ENCODE assay signal across 10 cellular contexts in the genomic region with DNA sequence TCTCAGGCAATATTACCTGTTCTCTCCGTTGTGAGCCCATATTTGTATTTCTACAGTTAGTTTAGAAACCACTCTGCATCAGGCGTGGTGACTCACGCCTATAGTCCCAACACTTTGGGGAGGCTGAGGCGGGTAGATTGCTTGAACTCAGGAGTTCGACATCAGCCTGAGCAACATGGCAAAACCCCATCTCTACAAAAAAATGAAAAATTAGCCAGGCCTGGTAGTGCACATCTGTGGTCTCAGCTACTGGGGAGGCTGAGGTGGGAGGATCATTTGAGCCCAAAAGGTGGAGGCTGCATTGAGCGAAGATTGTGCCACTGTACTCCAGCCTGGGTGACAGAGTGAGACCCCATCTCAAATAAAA. TPM values are rescaled to one million over a fixed set of nuclear protein-coding genes. Genes with fewer than 3 reads are reported as not detected.
DNase-seq lines count a peak whose midpoint lies in the region; ATAC-seq and TF ChIP-seq lines count a peak whose summit lies in the region.
"Had no signal": no experiment of that assay in that cellular context is flagged by ENCODE, and none has a peak within 500 bp of the region (broad histone marks: within the 10 kb centered on the region; RNA-seq: fewer than 3 reads in every experiment).

No MANE protein-coding gene starts in this region.

- intact Hi-C loops in ascending aorta (cut with DNase I) = loop anchor here (1.0 kb wide), 1 partner anchor 24 kb away; no protein-coding TSS in a partner anchor

- H4K12ac ChIP-seq in trophoblast cell (ENCODE audit: low read depth, low read length) = no peak overlapping the region

- H2BK120ac ChIP-seq in trophoblast cell (ENCODE audit: insufficient read depth, low read length, poor library complexity) = peak overlapping the region; percentile 40

- H3K36me3 ChIP-seq in ascending aorta (no peaks in the 10 kb centered on the region), trophoblast cell (ENCODE audit: control insufficient read depth in 1 of 2, insufficient read depth in 2 of 2, low read length in 2 of 2) (no peaks in the 10 kb centered on the region)

- H2BK12ac ChIP-seq in trophoblast cell (ENCODE audit: low read length) = peak overlapping the region; percentile 38

- H3K9ac ChIP-seq in trophoblast cell (ENCODE audit: low read length) = no peak overlapping the region

- H3K27me3 ChIP-seq in ascending aorta (no peaks in the 10 kb centered on the region), trophoblast cell (ENCODE audit: insufficient read depth, low read length) (no peaks in the 10 kb centered on the region)

- H2BK5ac ChIP-seq in trophoblast cell (ENCODE audit: low read depth, low read length, poor library complexity) = no peak overlapping the region

- peak overlapping the region; percentile 44 for H3K18ac ChIP-seq in trophoblast cell (ENCODE audit: low read length)

- no peaks in the 10 kb centered on the region for H3K9me3 ChIP-seq in ascending aorta
- H3K9me3 ChIP-seq in trophoblast cell (ENCODE audit: insufficient read depth, low read depth, low read length) = no peaks in the 10 kb centered on the region

- H2AK5ac ChIP-seq in trophoblast cell (ENCODE audit: low read length) = no peak overlapping the region

- no CpG with 5 or more reads among the region's 6 CpGs for WGBS in trophoblast cell (ENCODE audit: extremely low coverage, insufficient coverage, insufficient read length)

- TF ChIP-seq CTCF in ascending aorta (IDR thresholded peaks at IDR 0.05) = no peak

- no peak overlapping the region for H3K4me2 ChIP-seq in trophoblast cell (ENCODE audit: low read length)

- peak overlapping the region; percentile 16 for H4K8ac ChIP-seq in trophoblast cell (ENCODE audit: low read depth, low read length)

- H3K79me1 ChIP-seq in trophoblast cell (ENCODE audit: low read length) = peaks cover 34% of the 10 kb centered on the region

- no peak overlapping the region for H2AFZ ChIP-seq in trophoblast cell (ENCODE audit: insufficient read depth, low read length, poor library complexity)

- H3K79me2 ChIP-seq in trophoblast cell (ENCODE audit: control insufficient read depth, insufficient read depth, low read length, poor library complexity) = peaks cover 8% of the 10 kb centered on the region

- no peak overlapping the region for H3K14ac ChIP-seq in trophoblast cell (ENCODE audit: low read length)

- H3K4me1 ChIP-seq in ascending aorta = peaks cover 22 to 38% of the 10 kb centered on the region in 2 donors
- H3K4me1 ChIP-seq in trophoblast cell (ENCODE audit: control insufficient read depth in 1 of 2, insufficient read depth in 2 of 2, low read length in 2 of 2) = peaks cover 31 to 32% of the 10 kb centered on the region in 2 experiments

- no peak overlapping the region for H3K4me3 ChIP-seq in ascending aorta
- no peak overlapping the region for H3K4me3 ChIP-seq in trophoblast cell (ENCODE audit: low read depth, low read length)

- no peak overlapping the region for H3K4ac ChIP-seq in trophoblast cell (ENCODE audit: low read depth, low read length)

- H3K23ac ChIP-seq in trophoblast cell (ENCODE audit: low read length) = no peak overlapping the region

- H3K27ac ChIP-seq in ascending aorta = peak overlapping the region; percentile 93 to 94
- no peak overlapping the region for H3K27ac ChIP-seq in trophoblast cell (ENCODE audit: low read depth, low read length)

- ATAC-seq in GM19395 (IDR thresholded peaks at IDR 0.05; ENCODE audit: unreplicated experiment) = no peak

- peak; percentile 19 for DNase-seq in stimulated activated CD4-positive, alpha-beta T cell treated with anti-CD3 and anti-CD28 coated beads, Interleukin-4, amount 100 ng/mL, for 24 hours
- DNase-seq in stimulated activated CD4-positive, alpha-beta T cell treated with anti-CD3 and anti-CD28 coated beads, Interleukin-4, amount 100 ng/mL, for 1 hour = no peak
- DNase-seq in ascending aorta (ENCODE audit: low spot score in 2 of 2) (no peak), trophoblast cell (peak in 1 of 2 donors; percentile 54), inferior parietal cortex (ENCODE audit: extremely low spot score) (no peak), NCI-H69 (lab: John Stamatoyannopoulos, UW) (no peak)
- no peak for DNase-seq in activated CD4-positive, CD25-positive, alpha-beta regulatory T cell treated with anti-CD3 and anti-CD28 coated beads, Interleukin-2, amount 50 U/mL, for 72 hours
- DNase-seq: kidney glomerular epithelial cell, NCI-H2107 had no signal

- no peak overlapping the region for H4K91ac ChIP-seq in trophoblast cell (ENCODE audit: low read depth, low read length)

RNA-seq across cellular contexts. Expression of a gene that starts 19.7 kb away (rescaled TPM):
- total RNA-seq in ascending aorta = 1,094 TPM
- 335 and 340 TPM in 2 replicates for polyA plus RNA-seq in trophoblast cell (2013)

RNA-seq across cellular contexts. Expression of a gene that starts 47.9 kb away (rescaled TPM):
- total RNA-seq in ascending aorta = not detected
- polyA plus RNA-seq in trophoblast cell (2013) = 1.2 and 1.3 TPM in 2 replicates
